ENCODE assay signal across 25 cellular contexts in genomic region chr1:54222711-54223110, GRCh38. TPM values are rescaled to one million over a fixed set of nuclear protein-coding genes. Genes with fewer than 3 reads are reported as not detected.
DNase-seq lines count a peak whose midpoint lies in the region; ATAC-seq and TF ChIP-seq lines count a peak whose summit lies in the region.
"Had no signal": no experiment of that assay in that cellular context is flagged by ENCODE, and none has a peak within 500 bp of the region (broad histone marks: within the 10 kb centered on the region; RNA-seq: fewer than 3 reads in every experiment).

No MANE protein-coding gene starts in this region.

- H3K4me1 ChIP-seq in uterus (peaks cover 0 to 5% of the 10 kb centered on the region in 2 donors), ovary (ENCODE audit: insufficient read depth) (peaks cover 14% of the 10 kb centered on the region)
- H3K4me1 ChIP-seq: foreskin keratinocyte had no signal

- H3K36me3 Mint-ChIP-seq in natural killer cell (no peaks in the 10 kb centered on the region), endothelial cell (ENCODE audit: low read depth, unreplicated experiment) (peaks cover 23% of the 10 kb centered on the region)
- peaks cover 1% of the 10 kb centered on the region for H3K36me3 Mint-ChIP-seq in natural killer cell treated with Interleukin-12 subunit alpha and Interleukin-12 subunit beta and Interleukin-15 and Interleukin-18, amount 100 ng/mL, for 72 hours

- H3K36me3 ChIP-seq in uterus (no peaks in the 10 kb centered on the region), ovary (no peaks in the 10 kb centered on the region)

- TF ChIP-seq EP300 in ovary (IDR thresholded peaks at IDR 0.05) = no peak

- intact Hi-C loops in natural killer cell (cut with micrococcal nuclease) = no loop called here
- intact Hi-C loops in uterus (cut with DNase I; ENCODE audit: low total_unique reads) = no loop called here
- intact Hi-C loops in ovary (cut with DNase I) = no loop called here

- H3K27ac ChIP-seq in uterus (peak overlapping the region; percentile 57 to 59), ovary (peak overlapping the region in 1 of 2 donors; percentile 36)
- H3K27ac ChIP-seq: foreskin keratinocyte, neutrophil had no signal

- 73 to 83% (median 80%) methylated on average over 6 of the region's 6 CpGs for WGBS in ovary, 3 donors

- H3K9me3 ChIP-seq in uterus = no peaks in the 10 kb centered on the region
- H3K9me3 ChIP-seq in ovary = no peaks in the 10 kb centered on the region
- H3K9me3 ChIP-seq: neutrophil, tibial artery had no signal

- H3K27me3 Mint-ChIP-seq in natural killer cell (ENCODE audit: low read depth in 2 of 2) (no peaks in the 10 kb centered on the region), endothelial cell (ENCODE audit: unreplicated experiment) (peaks cover 13% of the 10 kb centered on the region)
- H3K27me3 Mint-ChIP-seq in natural killer cell treated with Interleukin-12 subunit alpha and Interleukin-12 subunit beta and Interleukin-15 and Interleukin-18, amount 100 ng/mL, for 72 hours = no peaks in the 10 kb centered on the region

- TF ChIP-seq POLR2A in uterus (IDR thresholded peaks at IDR 0.05) = no peak
- TF ChIP-seq POLR2A in ovary (IDR thresholded peaks at IDR 0.05) = no peak

- H3K27me3 ChIP-seq in uterus (no peaks in the 10 kb centered on the region), ovary (no peaks in the 10 kb centered on the region)
- H3K27me3 ChIP-seq: foreskin keratinocyte, neutrophil, tibial artery had no signal

- H3K4me1 Mint-ChIP-seq in natural killer cell = peaks cover 0 to 38% of the 10 kb centered on the region in 2 donors
- peaks cover 0 to 27% of the 10 kb centered on the region in 2 donors for H3K4me1 Mint-ChIP-seq in natural killer cell treated with Interleukin-12 subunit alpha and Interleukin-12 subunit beta and Interleukin-15 and Interleukin-18, amount 100 ng/mL, for 72 hours (ENCODE audit: low read depth in 2 of 2)
- peaks cover 19% of the 10 kb centered on the region for H3K4me1 Mint-ChIP-seq in endothelial cell (ENCODE audit: unreplicated experiment)

- no peak overlapping the region for H3K4me3 Mint-ChIP-seq in natural killer cell
- no peak overlapping the region for H3K4me3 Mint-ChIP-seq in natural killer cell treated with Interleukin-12 subunit alpha and Interleukin-12 subunit beta and Interleukin-15 and Interleukin-18, amount 100 ng/mL, for 72 hours
- H3K4me3 Mint-ChIP-seq in endothelial cell (ENCODE audit: unreplicated experiment) = no peak overlapping the region

- H3K27ac Mint-ChIP-seq in natural killer cell (peak overlapping the region; percentile 22 to 55), endothelial cell (ENCODE audit: unreplicated experiment) (peak overlapping the region; percentile 46)
- H3K27ac Mint-ChIP-seq in natural killer cell treated with Interleukin-12 subunit alpha and Interleukin-12 subunit beta and Interleukin-15 and Interleukin-18, amount 100 ng/mL, for 72 hours = peak overlapping the region in 1 of 2 donors; percentile 41

- H3K9me3 Mint-ChIP-seq in natural killer cell (no peaks in the 10 kb centered on the region), endothelial cell (ENCODE audit: unreplicated experiment) (no peaks in the 10 kb centered on the region)
- H3K9me3 Mint-ChIP-seq in natural killer cell treated with Interleukin-12 subunit alpha and Interleukin-12 subunit beta and Interleukin-15 and Interleukin-18, amount 100 ng/mL, for 72 hours = no peaks in the 10 kb centered on the region

- no peak for ATAC-seq in natural killer cell
- ATAC-seq in natural killer cell treated with Interleukin-12 subunit alpha and Interleukin-12 subunit beta and Interleukin-15 and Interleukin-18, amount 100 ng/mL, for 72 hours = no peak
- ATAC-seq: foreskin keratinocyte had no signal

- H3K4me3 ChIP-seq in uterus (no peak overlapping the region), ovary (no peak overlapping the region)
- H3K4me3 ChIP-seq: tibial artery had no signal

- DNase-seq in DMS 273 (lab: John Stamatoyannopoulos, UW; ENCODE audit: unreplicated experiment) (peak; percentile 34), DMS 273 treated with DMSO at 0.1 percent for 48 hours (lab: John Stamatoyannopoulos, UW) (no peak), natural killer cell (no peak), endothelial cell (ENCODE audit: low spot score) (no peak), uterus (no peak), ovary (no peak), germinal center (ENCODE audit: low spot score) (no peak)
- no peak for DNase-seq in natural killer cell treated with Interleukin-12 subunit alpha and Interleukin-12 subunit beta and Interleukin-15 and Interleukin-18, amount 100 ng/mL, for 72 hours (ENCODE audit: low spot score)
- DNase-seq: 8988T; activated CD4-positive, alpha-beta T cell treated with anti-CD3 and anti-CD28 coated beads for 48 hours; activated CD8-positive, alpha-beta memory T cell treated with anti-CD3 and anti-CD28 coated beads, Interleukin-2, amount 50 U/mL, for 48 hours; activated gamma-delta T cell; anterior cingulate cortex; cerebellar nuclear complex; EL; foreskin keratinocyte; GOT3; hypothalamus; NCI-H1048; NCI-H187; NCI-H226; OCI-M1; stimulated activated naive CD4-positive, alpha-beta T cell treated with Interleukin-2 at 50 U/mL for 16 hours; tibial artery had no signal

- TF ChIP-seq CTCF in natural killer cell (IDR thresholded peaks at IDR 0.05) (no peak), endothelial cell (IDR thresholded peaks at IDR 0.05; ENCODE audit: unreplicated experiment) (no peak), uterus (IDR thresholded peaks at IDR 0.05) (no peak), ovary (IDR thresholded peaks at IDR 0.05) (no peak)

RNA-seq across cellular contexts. Expression of gene MRPL37, which starts 22.7 kb away (rescaled TPM):
- total RNA-seq in natural killer cell = 10 to 100 TPM; 23.0 to 31.9 (median 28.8) TPM
- total RNA-seq in natural killer cell treated with Interleukin-12 subunit alpha and Interleukin-12 subunit beta and Interleukin-15 and Interleukin-18, amount 100 ng/mL, for 72 hours = 100 to 1,000 TPM; 109 to 158 TPM
- total RNA-seq in endothelial cell (ENCODE audit: unreplicated experiment) = 63.1 TPM
- 10 to 100 TPM in 3 of 4 donors, 1 to 10 TPM in 1; 4.4 to 52.9 (median 39.0) TPM for total RNA-seq in uterus
- total RNA-seq in ovary = 10 to 100 TPM; 36.2 to 60.1 (median 47.9) TPM
- 10 to 100 TPM; 43.3 to 86.6 TPM for polyA plus RNA-seq in ovary

RNA-seq across cellular contexts. Expression of gene CYB5RL, which starts 22.9 kb away (rescaled TPM):
- total RNA-seq in natural killer cell (1 to 10 TPM; 5.6 to 6.7 (median 6.2) TPM), endothelial cell (ENCODE audit: unreplicated experiment) (6.7 TPM), uterus (10 to 100 TPM in 1 of 4 donors, 1 to 10 TPM in 3; 1.3 to 11.6 (median 6.6) TPM), ovary (1 to 10 TPM; 2.3 to 9.6 (median 7.4) TPM)
- total RNA-seq in natural killer cell treated with Interleukin-12 subunit alpha and Interleukin-12 subunit beta and Interleukin-15 and Interleukin-18, amount 100 ng/mL, for 72 hours = 10 to 100 TPM in 1 of 2 donors, 1 to 10 TPM in 1; 7.1 to 12.0 TPM
- 1 to 10 TPM; 3.2 to 7.5 TPM for polyA plus RNA-seq in ovary
